In genomic region chr2:119366161-119366648, GRCh38 we compare ENCODE assay signal across 8 cellular contexts. TPM values are rescaled to one million over a fixed set of nuclear protein-coding genes. Genes with fewer than 3 reads are reported as not detected.
A peak's percentile ranks its signal among the peaks of the same experiment; 100 is the strongest.
DNase-seq lines count a peak whose midpoint lies in the region; ATAC-seq and TF ChIP-seq lines count a peak whose summit lies in the region.

No MANE protein-coding gene starts in this region.

- peak overlapping the region; percentile 86 for H3K9ac ChIP-seq in BLaER1
- H3K9ac ChIP-seq in HUES64 (ENCODE audit: low read depth, low read length): peak overlapping the region; percentile 81
- H3K9ac ChIP-seq in iPS-20b (ENCODE audit: low read depth, low read length): peak overlapping the region; percentile 82
- peak overlapping the region; percentile 55 for H3K9ac ChIP-seq in smooth muscle cell (ENCODE audit: low read depth)

- no peak for TF ChIP-seq CTCF in smooth muscle cell (IDR thresholded peaks at IDR 0.05; ENCODE audit: borderline replicate concordance, insufficient read depth, poor library complexity, severe bottlenecking)

- H3K9me3 ChIP-seq in BLaER1 (no peaks in the 10 kb centered on the region), HUES64 (ENCODE audit: insufficient read depth, low read depth, low read length) (no peaks in the 10 kb centered on the region), iPS-20b (ENCODE audit: insufficient read depth, low read depth, low read length) (no peaks in the 10 kb centered on the region), smooth muscle cell (replicated peaks; ENCODE audit: low read depth) (no peaks in the 10 kb centered on the region)

- peaks cover 34% of the 10 kb centered on the region for H3K79me2 ChIP-seq in smooth muscle cell (ENCODE audit: low read depth)

- 3% methylated on average over 17 of the region's 17 CpGs for WGBS in HUES64
- 3% methylated on average over 17 of the region's 17 CpGs for WGBS in smooth muscle cell (ENCODE audit: low lambda C conversion rate)

- peak overlapping the region; percentile 95 for H2AFZ ChIP-seq in smooth muscle cell (ENCODE audit: low read depth)

- peak; percentile 3 for ATAC-seq in GM19324 (IDR thresholded peaks at IDR 0.05; ENCODE audit: low FRiP score, unreplicated experiment)

- H3K27me3 ChIP-seq in BLaER1 (no peaks in the 10 kb centered on the region), HUES64 (ENCODE audit: insufficient read depth, low read length) (no peaks in the 10 kb centered on the region), iPS-20b (ENCODE audit: insufficient read depth, low read length) (no peaks in the 10 kb centered on the region), smooth muscle cell (ENCODE audit: low read depth) (no peaks in the 10 kb centered on the region)

- H3K4me3 ChIP-seq in BLaER1 (peak overlapping the region; percentile 77), HUES64 (ENCODE audit: low read length) (peak overlapping the region; percentile 83), iPS-20b (ENCODE audit: low read length) (peak overlapping the region; percentile 90), smooth muscle cell (peak overlapping the region; percentile 69)

- H3K4me2 ChIP-seq in BLaER1 (peak overlapping the region; percentile 95), smooth muscle cell (peak overlapping the region; percentile 89)

- H3K4me1 ChIP-seq in BLaER1 (peaks cover 73% of the 10 kb centered on the region), HUES64 (ENCODE audit: insufficient read depth, low read length) (peaks cover 14% of the 10 kb centered on the region; the same call in 1 of the 2 replicates), iPS-20b (ENCODE audit: insufficient read depth, low read length) (peaks cover 12% of the 10 kb centered on the region; the same call in 1 of the 2 replicates), smooth muscle cell (ENCODE audit: low read depth) (peaks cover 21% of the 10 kb centered on the region)

- H4K20me1 ChIP-seq in BLaER1 (peaks cover 42% of the 10 kb centered on the region), smooth muscle cell (ENCODE audit: low read depth) (peaks cover 23% of the 10 kb centered on the region)

- peaks cover 33% of the 10 kb centered on the region for H3K36me3 ChIP-seq in BLaER1
- peaks cover 31% of the 10 kb centered on the region for H3K36me3 ChIP-seq in HUES64 (ENCODE audit: insufficient read depth, low read length)
- peaks cover 30% of the 10 kb centered on the region for H3K36me3 ChIP-seq in iPS-20b (ENCODE audit: insufficient read depth, low read depth, low read length)
- peaks cover 6% of the 10 kb centered on the region for H3K36me3 ChIP-seq in smooth muscle cell (ENCODE audit: low read depth)

- H3K27ac ChIP-seq in BLaER1: peak overlapping the region; percentile 91
- H3K27ac ChIP-seq in HUES64 (ENCODE audit: low read depth, low read length): peak overlapping the region; percentile 67
- peak overlapping the region; percentile 86 for H3K27ac ChIP-seq in angular gyrus (ENCODE audit: low read depth, low read length)
- peak overlapping the region; percentile 41 for H3K27ac ChIP-seq in iPS-20b (ENCODE audit: low read length)
- H3K27ac ChIP-seq in smooth muscle cell (ENCODE audit: low read depth): peak overlapping the region; percentile 38

- DNase-seq in smooth muscle cell (lab: John Stamatoyannopoulos, UW; ENCODE audit: unreplicated experiment) (no peak), LoVo (ENCODE audit: low spot score) (no peak), SKM-1 (lab: John Stamatoyannopoulos, UW; ENCODE audit: unreplicated experiment) (no peak)

- H3F3A ChIP-seq in smooth muscle cell (ENCODE audit: low read depth): no peaks in the 10 kb centered on the region

RNA-seq across cellular contexts. Expression of gene C2orf76, which starts 0.4 kb away (rescaled TPM):
- polyA plus RNA-seq in HUES64 (2013, experiment 1 of 2): 8.1 TPM
- polyA plus RNA-seq in HUES64 (2013, experiment 2 of 2): 13.7 TPM
- total RNA-seq in smooth muscle cell: 13.5 and 16.0 TPM in 2 replicates
- 24.7 and 30.2 TPM in 2 replicates for polyA plus RNA-seq in smooth muscle cell

RNA-seq across cellular contexts. Expression of gene DBI, which starts 0.6 kb away (rescaled TPM):
- polyA plus RNA-seq in HUES64 (2013, experiment 1 of 2): 363 TPM
- 393 TPM for polyA plus RNA-seq in HUES64 (2013, experiment 2 of 2)
- 126 and 154 TPM in 2 replicates for total RNA-seq in smooth muscle cell
- 316 and 408 TPM in 2 replicates for polyA plus RNA-seq in smooth muscle cell

Comparison
In these comparisons a context has a peak if more than half of its experiments do, and no peak if none do; other contexts are left out.
1. H3K27ac ChIP-seq: peak in every context shown above with its lines; median percentile 91 in BLaER1; 86 in angular gyrus; 67 in HUES64; 41 in iPS-20b; 38 in smooth muscle cell.